In the genomic region with DNA sequence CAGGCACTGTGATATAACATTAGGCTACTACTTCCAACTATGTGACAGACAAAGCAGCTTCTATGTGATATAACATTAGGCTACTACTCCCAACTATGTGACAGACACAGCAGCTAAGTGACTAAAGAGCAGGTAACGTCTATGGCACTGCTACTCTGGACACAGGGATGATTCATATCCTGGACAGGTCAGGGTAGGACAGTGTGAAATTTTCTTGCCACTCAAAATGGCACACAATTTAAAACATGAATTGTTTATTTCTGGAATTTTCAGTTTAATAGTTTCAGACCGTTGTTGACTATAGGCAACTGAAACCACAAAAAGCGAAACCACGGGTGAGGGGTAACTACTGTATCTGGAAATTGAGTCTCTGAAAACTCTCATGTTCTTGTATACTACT, we compare ENCODE assay signal across 12 cellular contexts. TPM values are rescaled to one million over a fixed set of nuclear protein-coding genes. Genes with fewer than 3 reads are reported as not detected.
A peak's percentile ranks its signal among the peaks of the same experiment; 100 is the strongest.
DNase-seq lines count a peak whose midpoint lies in the region; ATAC-seq and TF ChIP-seq lines count a peak whose summit lies in the region.
"Had no signal": no experiment of that assay in that cellular context is flagged by ENCODE, and none has a peak within 500 bp of the region (broad histone marks: within the 10 kb centered on the region; RNA-seq: fewer than 3 reads in every experiment).

No MANE protein-coding gene starts in this region.

- no peak overlapping the region for H3K4me3 ChIP-seq in BLaER1
- peak overlapping the region; percentile 27; the same call in 1 of the 2 replicates for H3K4me3 ChIP-seq in GM12865 (ENCODE audit: low read depth, low read length)
- no peak overlapping the region for H3K4me3 ChIP-seq in RWPE2 (ENCODE audit: severe bottlenecking)
- peak overlapping the region in 1 of 4 experiments; percentile 30 for H3K4me3 ChIP-seq in fibroblast of lung (replicated peaks in 1 of 4; ENCODE audit: control extremely low read depth in 1 of 4, insufficient read depth in 1 of 4, low read depth in 3 of 4, low read length in 4 of 4)
- H3K4me3 ChIP-seq: MG63, right lobe of liver had no signal

- H3K4me2 ChIP-seq in BLaER1, result peak overlapping the region; percentile 58
- H3K4me2 ChIP-seq in fibroblast of lung (ENCODE audit: extremely low read depth, insufficient read depth, low read length), result peak overlapping the region; percentile 84

- H3K27me3 ChIP-seq in BLaER1, result no peaks in the 10 kb centered on the region
- H3K27me3 ChIP-seq in RWPE2 (ENCODE audit: insufficient read depth, poor library complexity, severe bottlenecking), result no peaks in the 10 kb centered on the region
- no peaks in the 10 kb centered on the region for H3K27me3 ChIP-seq in fibroblast of lung (ENCODE audit: control insufficient read depth, insufficient read depth, low read length)
- H3K27me3 ChIP-seq: MG63, right lobe of liver had no signal

- H3K79me2 ChIP-seq in fibroblast of lung (ENCODE audit: control insufficient read depth, insufficient read depth, low read length), result peaks cover 66% of the 10 kb centered on the region

- H3K4me1 ChIP-seq in BLaER1 (peaks cover 49% of the 10 kb centered on the region), RWPE2 (ENCODE audit: insufficient read depth, poor library complexity, severe bottlenecking) (peaks cover 10% of the 10 kb centered on the region), fibroblast of lung (ENCODE audit: control insufficient read depth, extremely low read depth, insufficient read depth, low read length) (peaks cover 4% of the 10 kb centered on the region)

- DNase-seq in GM12865 (ENCODE audit: low read depth), result no peak
- no peak for DNase-seq in RWPE2 (ENCODE audit: low spot score)
- DNase-seq in fibroblast of lung (ENCODE audit: low read depth in 2 of 2), result peak in 1 of 2 donors; percentile 29
- no peak for DNase-seq in ureter (ENCODE audit: low spot score)
- no peak for DNase-seq in NCI-H1105 treated with DMSO at 0.1 percent for 48 hours (lab: John Stamatoyannopoulos, UW)
- DNase-seq in NCI-H1105 (lab: John Stamatoyannopoulos, UW), result no peak
- DNase-seq: activated gamma-delta T cell treated with Interleukin-2 at 50 U/mL for 16 hours; effector CD8-positive, alpha-beta T cell; MG63; right lobe of liver had no signal

- H2AFZ ChIP-seq in fibroblast of lung (ENCODE audit: low read length), result peak overlapping the region; percentile 69

- TF ChIP-seq CTCF in GM12865 (IDR thresholded peaks at IDR 0.05; ENCODE audit: insufficient read depth, low read depth, low read length, missing control alignments) (no peak), RWPE2 (IDR thresholded peaks at IDR 0.05; ENCODE audit: poor library complexity, severe bottlenecking) (no peak), fibroblast of lung (conservative IDR thresholded peaks at IDR 0.05 in 1 of 2, IDR thresholded peaks at IDR 0.05 in 1 of 2; ENCODE audit: low read depth in 1 of 2, low read length in 2 of 2) (no peak)

- ATAC-seq in RWPE2 (ENCODE audit: low read depth) (peak; percentile 62), HG03460 (IDR thresholded peaks at IDR 0.05; ENCODE audit: unreplicated experiment) (no peak)

- H3K9me3 ChIP-seq in BLaER1 (no peaks in the 10 kb centered on the region), RWPE2 (ENCODE audit: severe bottlenecking) (no peaks in the 10 kb centered on the region), fibroblast of lung (ENCODE audit: control insufficient read depth, insufficient read depth, low read depth, low read length) (no peaks in the 10 kb centered on the region)
- H3K9me3 ChIP-seq: MG63, right lobe of liver had no signal

- H4K20me1 ChIP-seq in BLaER1 (peaks cover 26% of the 10 kb centered on the region; the same call in 1 of the 2 replicates), fibroblast of lung (ENCODE audit: control insufficient read depth, extremely low read depth, insufficient read depth, low read length) (no peaks in the 10 kb centered on the region)

- H3K36me3 ChIP-seq in BLaER1 (peaks cover 57% of the 10 kb centered on the region), RWPE2 (ENCODE audit: low read depth) (peaks cover 11% of the 10 kb centered on the region), fibroblast of lung (ENCODE audit: control insufficient read depth, insufficient read depth, low read length) (no peaks in the 10 kb centered on the region)
- H3K36me3 ChIP-seq: right lobe of liver had no signal

- no peak overlapping the region for H3K9ac ChIP-seq in BLaER1
- no peak overlapping the region for H3K9ac ChIP-seq in fibroblast of lung (ENCODE audit: insufficient read depth, low read length)

- H3K27ac ChIP-seq in BLaER1, result no peak overlapping the region
- H3K27ac ChIP-seq in RWPE2 (ENCODE audit: poor library complexity, severe bottlenecking), result no peak overlapping the region
- H3K27ac ChIP-seq in fibroblast of lung (ENCODE audit: insufficient read depth, low read length), result peak overlapping the region; percentile 16
- H3K27ac ChIP-seq: right lobe of liver had no signal

RNA-seq across cellular contexts. Expression of gene DTL, which starts 5.1 kb away (rescaled TPM):
- total RNA-seq in fibroblast of lung (0.26 and 2.8 TPM in 2 replicates), ureter (1.6 TPM)
- 8.7 and 28.6 TPM in 2 replicates for polyA plus RNA-seq in fibroblast of lung
- 4.8 and 16.7 TPM in 2 replicates for polyA plus RNA-seq in fibroblast of lung (2012)
- polyA minus RNA-seq in fibroblast of lung (ENCODE audit: low replicate concordance), result 10.9 and 17.4 TPM in 2 replicates

RNA-seq across cellular contexts. Expression of gene INTS7, which starts 5.3 kb away (rescaled TPM):
- total RNA-seq in fibroblast of lung, result 20.5 and 20.6 TPM in 2 replicates
- 22.6 and 23.7 TPM in 2 replicates for polyA plus RNA-seq in fibroblast of lung
- polyA plus RNA-seq in fibroblast of lung (2012), result 12.3 TPM in 2 replicates
- 34.4 and 43.9 TPM in 2 replicates for polyA minus RNA-seq in fibroblast of lung (ENCODE audit: low replicate concordance)
- total RNA-seq in ureter, result 17.2 TPM
